Comparison of ENCODE assay signal across 8 cellular contexts in the genomic region with DNA sequence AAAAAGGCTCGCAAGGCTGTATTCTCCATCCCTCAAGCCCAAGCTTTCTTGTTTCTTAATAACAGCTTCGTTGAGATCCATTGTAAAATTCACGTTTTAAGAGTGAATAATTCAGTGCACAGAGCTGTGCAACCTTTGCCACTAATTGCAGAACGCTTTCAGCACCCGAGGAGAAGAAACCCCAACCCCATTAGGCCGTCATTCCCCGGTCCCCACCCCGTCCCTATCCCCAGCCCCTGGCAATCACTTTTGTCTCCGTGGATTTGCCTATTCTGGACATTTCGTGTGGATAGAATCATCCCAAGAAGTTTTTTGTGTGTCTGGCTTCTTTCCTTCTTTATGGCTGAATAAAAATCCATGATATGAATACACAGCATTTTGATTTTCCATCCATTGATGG. TPM values are rescaled to one million over a fixed set of nuclear protein-coding genes. Genes with fewer than 3 reads are reported as not detected.
A peak's percentile ranks its signal among the peaks of the same experiment; 100 is the strongest.
DNase-seq lines count a peak whose midpoint lies in the region; ATAC-seq and TF ChIP-seq lines count a peak whose summit lies in the region.
"Not testable (repeated sequence)": the region's sequence is repeated elsewhere in the genome, so short reads cannot be mapped to it uniquely, and the experiment has no call there.

No MANE protein-coding gene starts in this region.

- not testable (repeated sequence) for H3K4me3 ChIP-seq in RWPE2 (ENCODE audit: severe bottlenecking)
- H3K4me3 ChIP-seq in brain microvascular endothelial cell (ENCODE audit: low read depth, low read length) (peak overlapping the region; percentile 47), fibroblast of the aortic adventitia (ENCODE audit: low read depth, low read length) (peak overlapping the region; percentile 37), left lung (peak overlapping the region; percentile 21 to 39), thymus (ENCODE audit: low read length) (peak overlapping the region; percentile 30)

- H3K9me3 ChIP-seq in CD4-positive, alpha-beta T cell (ENCODE audit: control insufficient read depth, low read length); RWPE2 (ENCODE audit: severe bottlenecking); left lung; thymus (ENCODE audit: control insufficient read depth): not testable (repeated sequence)

- not testable (repeated sequence) for H3K36me3 Mint-ChIP-seq in CD4-positive, alpha-beta T cell (ENCODE audit: low read depth)

- not testable (repeated sequence) for TF ChIP-seq CTCF in CD4-positive, alpha-beta T cell (IDR thresholded peaks at IDR 0.05); RWPE2 (IDR thresholded peaks at IDR 0.05; ENCODE audit: poor library complexity, severe bottlenecking); brain microvascular endothelial cell (IDR thresholded peaks at IDR 0.05; ENCODE audit: low read depth, low read length, missing control alignments); fibroblast of the aortic adventitia (IDR thresholded peaks at IDR 0.05; ENCODE audit: insufficient read depth, low read length); left lung (IDR thresholded peaks at IDR 0.05)

- not testable (repeated sequence) for H3K36me3 ChIP-seq in RWPE2 (ENCODE audit: low read depth); brain microvascular endothelial cell (replicated peaks); left lung; thymus (ENCODE audit: control insufficient read depth, insufficient read depth)

- H3K9me3 Mint-ChIP-seq in CD4-positive, alpha-beta T cell, result not testable (repeated sequence)

- in situ Hi-C loops in brain microvascular endothelial cell (cut with HindIII; ENCODE audit: low pct_ligation_motif_present, low sequenced_read_pairs), result not testable (repeated sequence)

- not testable (repeated sequence) for H3K27ac ChIP-seq in CD4-positive, alpha-beta T cell (ENCODE audit: low read depth, low read length); RWPE2 (ENCODE audit: poor library complexity, severe bottlenecking); brain microvascular endothelial cell
- H3K27ac ChIP-seq in left lung (peak overlapping the region; percentile 78 to 89), thymus (ENCODE audit: low read depth) (peak overlapping the region; percentile 42)

- H3K27me3 ChIP-seq in CD4-positive, alpha-beta T cell (ENCODE audit: control insufficient read depth, insufficient read depth, low read length); RWPE2 (ENCODE audit: insufficient read depth, poor library complexity, severe bottlenecking); brain microvascular endothelial cell (replicated peaks); left lung; thymus (ENCODE audit: control insufficient read depth, insufficient read depth): not testable (repeated sequence)

- intact Hi-C loops in CD4-positive, alpha-beta T cell (cut with DNase I, micrococcal nuclease); left lung (cut with DNase I): not testable (repeated sequence)

- H3K27ac Mint-ChIP-seq in CD4-positive, alpha-beta T cell, result not testable (repeated sequence)

- POLR2A ChIA-PET in CD4-positive, alpha-beta T cell (lab: Charles Lee), result not testable (repeated sequence)

- H3K4me1 Mint-ChIP-seq in CD4-positive, alpha-beta T cell (ENCODE audit: low read depth), result not testable (repeated sequence)

- H3K4me3 Mint-ChIP-seq in CD4-positive, alpha-beta T cell, result not testable (repeated sequence)

- WGBS in thymus, result 56% methylated on average over 7 of the region's 10 CpGs

- H3K27me3 Mint-ChIP-seq in CD4-positive, alpha-beta T cell, result not testable (repeated sequence)

- ATAC-seq in CD4-positive, alpha-beta T cell (ENCODE audit: poor library complexity), result peak; percentile 2
- ATAC-seq in RWPE2 (ENCODE audit: low read depth), result peak; percentile 7
- peak; percentile 20 for ATAC-seq in left lung

- CTCF ChIA-PET in CD4-positive, alpha-beta T cell (lab: Charles Lee), result not testable (repeated sequence)

- not testable (repeated sequence) for H3K4me1 ChIP-seq in RWPE2 (ENCODE audit: insufficient read depth, poor library complexity, severe bottlenecking); left lung; thymus (ENCODE audit: control insufficient read depth, insufficient read depth, low read length)

- DNase-seq in CD4-positive, alpha-beta T cell; RWPE2 (ENCODE audit: low spot score): not testable (repeated sequence)
- DNase-seq in HK-2 (ENCODE audit: unreplicated experiment), result peak; percentile 14
- DNase-seq in brain microvascular endothelial cell, result peak; percentile 12
- DNase-seq in fibroblast of the aortic adventitia (ENCODE audit: low read depth), result peak; percentile 14
- peak in 1 of 2 donors; percentile 33 for DNase-seq in left lung
- DNase-seq in pons (ENCODE audit: low spot score), result peak; percentile 29

RNA-seq across cellular contexts. Expression of gene GTF2IRD2B, which starts 1.0 kb away (rescaled TPM):
- 10 to 100 TPM; 40.1 to 40.3 TPM for total RNA-seq in CD4-positive, alpha-beta T cell
- 20.2 and 24.6 TPM in 2 replicates for total RNA-seq in fibroblast of the aortic adventitia (ENCODE audit: low replicate concordance)
- 10 to 100 TPM; 30.3 to 33.1 TPM for total RNA-seq in left lung
- 21.3 TPM for polyA plus RNA-seq in thymus

RNA-seq across cellular contexts. Expression of gene RCC1L, which starts 19.8 kb away (rescaled TPM):
- 10 to 100 TPM; 16.6 to 17.5 TPM for total RNA-seq in CD4-positive, alpha-beta T cell
- total RNA-seq in fibroblast of the aortic adventitia (ENCODE audit: low replicate concordance), result 32.2 and 38.8 TPM in 2 replicates
- 10 to 100 TPM; 37.8 to 39.1 TPM for total RNA-seq in left lung
- 22.9 TPM for polyA plus RNA-seq in thymus
